Comparison of ENCODE assay signal across 18 cellular contexts in the genomic region with DNA sequence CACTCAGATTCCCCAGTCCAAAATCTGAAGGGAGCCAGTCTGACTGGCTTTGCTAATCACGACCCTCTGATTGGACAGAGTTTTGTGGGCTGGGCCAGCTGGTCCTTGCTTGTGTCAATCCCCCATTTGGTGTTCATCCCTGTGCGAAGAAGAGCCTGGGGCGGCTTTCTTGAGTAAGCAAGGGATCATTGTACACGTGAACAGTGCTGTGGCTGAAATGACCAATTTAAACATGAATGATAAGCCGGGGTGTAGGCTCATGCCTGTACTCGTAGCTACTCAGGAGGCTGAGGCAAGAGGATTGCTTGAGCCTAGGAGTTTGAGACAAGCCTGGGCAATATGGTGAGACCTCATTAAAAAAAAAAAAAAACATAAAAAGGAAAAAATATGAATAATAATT.
"Had no signal": no experiment of that assay in that cellular context is flagged by ENCODE, and none has a peak within 500 bp of the region (broad histone marks: within the 10 kb centered on the region; RNA-seq: fewer than 3 reads in every experiment).

No MANE protein-coding gene starts in this region.

- ATAC-seq: effector memory CD8-positive, alpha-beta T cell; heart right ventricle; left ventricle myocardium superior; lower lobe of right lung; natural killer cell; pancreas; right lobe of liver; stimulated activated naive B cell treated with anti-CD40 and anti-IgM and Interleukin-4, amounts not matched to agents 10 μg/mL and 1 μg/mL and 100 μg/mL, for 72 hours had no signal

- DNase-seq: cortex of kidney; effector memory CD8-positive, alpha-beta T cell; foreskin melanocyte; glutamatergic neuron; heart right ventricle; hippocampal formation; immature natural killer cell; islet precursor cell; left ventricle myocardium superior; lower lobe of right lung; natural killer cell; pancreas; right lobe of liver; small intestine; stimulated activated CD4-positive, alpha-beta T cell treated with anti-CD3 and anti-CD28 coated beads, Interleukin-15, amount 100 ng/mL, for 24 hours; stimulated activated CD4-positive, alpha-beta T cell treated with anti-CD3 and anti-CD28 coated beads, Interleukin-2, amount 100 ng/mL, for 48 hours; stimulated activated naive B cell treated with anti-CD40 and anti-IgM and Interleukin-4, amounts not matched to agents 10 μg/mL and 1 μg/mL and 100 μg/mL, for 72 hours; upper lobe of left lung had no signal
